In genomic region chr1:5742801-5743200, GRCh38 we compare ENCODE assay signal across 20 cellular contexts.
"Had no signal": no experiment of that assay in that cellular context is flagged by ENCODE, and none has a peak within 500 bp of the region (broad histone marks: within the 10 kb centered on the region; RNA-seq: fewer than 3 reads in every experiment).

No MANE protein-coding gene starts in this region.

- H3K4me2 ChIP-seq: hepatocyte had no signal

- H3K4me3 ChIP-seq: coronary artery, hepatocyte, ovary, tibial nerve had no signal

- H3K4me3 Mint-ChIP-seq: nephron progenitor cell had no signal

- H2AFZ ChIP-seq: hepatocyte had no signal

- H3K36me3 Mint-ChIP-seq: activated naive CD4-positive, alpha-beta T cell treated with anti-CD3 and anti-CD28 coated beads, Interleukin-2, amount 50 U/mL, for 72 hours had no signal

- DNase-seq: activated CD4-positive, alpha-beta T cell treated with anti-CD3 and anti-CD28 coated beads, Interleukin-2, amount 50 U/mL, for 1 hour; activated CD8-positive, alpha-beta memory T cell treated with anti-CD3 and anti-CD28 coated beads for 24 hours; central memory CD4-positive, alpha-beta T cell; islet precursor cell; mesenchymal stem cell; nephron progenitor cell; stimulated activated CD4-positive, alpha-beta T cell treated with anti-CD3 and anti-CD28 coated beads, Interleukin-2, amount 100 ng/mL, for 48 hours; stimulated activated naive CD4-positive, alpha-beta T cell; substantia nigra; T-helper 1 cell; T1000 had no signal

- H3K36me3 ChIP-seq: ovary, tibial nerve had no signal

- H3K9me3 ChIP-seq: ovary, tibial nerve had no signal

- H3K27me3 ChIP-seq: hepatocyte, ovary had no signal

- H3K27ac Mint-ChIP-seq: activated naive CD4-positive, alpha-beta T cell treated with anti-CD3 and anti-CD28 coated beads, Interleukin-2, amount 50 U/mL, for 72 hours; nephron progenitor cell had no signal

- ATAC-seq: activated CD4-positive, CD25-positive, alpha-beta regulatory T cell treated with anti-CD3 and anti-CD28 coated beads, Interleukin-2, amount 50 U/mL, for 24 hours; activated naive CD4-positive, alpha-beta T cell treated with anti-CD3 and anti-CD28 coated beads, Interleukin-2, amount 50 U/mL, for 72 hours; esophagus mucosa; left lobe of liver; SK-N-SH treated with all-trans-retinoic acid at 6 μM for 48 hours had no signal

- H3K27ac ChIP-seq: coronary artery, ovary had no signal

- H3K9me3 Mint-ChIP-seq: activated naive CD4-positive, alpha-beta T cell treated with anti-CD3 and anti-CD28 coated beads, Interleukin-2, amount 50 U/mL, for 72 hours had no signal
